Comparison of ENCODE assay signal across 9 cellular contexts in the genomic region with DNA sequence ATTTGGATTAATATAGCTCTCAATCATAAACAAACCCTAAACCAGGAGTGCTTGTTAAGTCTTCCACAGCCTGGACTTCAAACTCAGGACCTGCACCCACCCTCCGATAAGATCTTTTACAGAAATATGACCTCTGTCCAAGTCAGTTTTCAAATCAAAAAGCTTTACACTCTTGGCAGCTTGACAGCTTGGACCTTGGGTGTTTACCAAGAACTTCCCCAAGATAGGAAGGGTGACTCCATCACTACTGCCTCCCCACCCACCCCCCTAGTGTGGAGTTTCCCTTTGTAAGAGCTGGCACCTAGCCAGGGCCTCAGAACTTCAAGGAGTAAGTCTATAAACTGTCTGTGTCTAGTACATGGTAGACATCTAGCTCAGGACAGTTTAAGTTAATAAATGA. TPM values are rescaled to one million over a fixed set of nuclear protein-coding genes. Genes with fewer than 3 reads are reported as not detected.
DNase-seq lines count a peak whose midpoint lies in the region; ATAC-seq and TF ChIP-seq lines count a peak whose summit lies in the region.
"Had no signal": no experiment of that assay in that cellular context is flagged by ENCODE, and none has a peak within 500 bp of the region (broad histone marks: within the 10 kb centered on the region; RNA-seq: fewer than 3 reads in every experiment).

No MANE protein-coding gene starts in this region.

- no peaks in the 10 kb centered on the region for H3K9me3 Mint-ChIP-seq in T-cell
- H3K9me3 Mint-ChIP-seq in immature natural killer cell: no peaks in the 10 kb centered on the region

- CTCF ChIA-PET in T-cell (lab: Charles Lee): no interaction called here

- peaks cover 60% of the 10 kb centered on the region for H3K36me3 ChIP-seq in MG63
- H3K36me3 ChIP-seq in upper lobe of right lung: peaks cover 11% of the 10 kb centered on the region

- H3K27ac ChIP-seq in caudate nucleus (ENCODE audit: low read depth, low read length) (peak overlapping the region; percentile 46), upper lobe of right lung (peak overlapping the region; percentile 76)

- intact Hi-C loops in upper lobe of right lung (cut with DNase I): no loop called here

- POLR2A ChIA-PET in T-cell (lab: Charles Lee): no interaction called here

- H3K4me3 ChIP-seq in MG63 (no peak overlapping the region), upper lobe of right lung (no peak overlapping the region)

- H3K27me3 ChIP-seq in MG63 (no peaks in the 10 kb centered on the region), upper lobe of right lung (no peaks in the 10 kb centered on the region)

- H3K9me3 ChIP-seq in MG63 (no peaks in the 10 kb centered on the region), upper lobe of right lung (no peaks in the 10 kb centered on the region)

- H3K4me3 Mint-ChIP-seq in T-cell (no peak overlapping the region), immature natural killer cell (no peak overlapping the region)

- H3K27me3 Mint-ChIP-seq in T-cell (peaks cover 3 to 4% of the 10 kb centered on the region in 2 donors), immature natural killer cell (ENCODE audit: low read depth in 3 of 3) (peaks cover 2 to 3% (median 3%) of the 10 kb centered on the region in 3 donors)

- ATAC-seq in left lobe of liver (peak; percentile 56), upper lobe of right lung (peak; percentile 70), T-cell (replicated peaks in 1 of 4) (no peak)

- H3K4me1 ChIP-seq in upper lobe of right lung: peaks cover 81% of the 10 kb centered on the region

- DNase-seq in MG63 (peak; percentile 71), caudate nucleus (lab: John Stamatoyannopoulos, UW) (no peak), left lobe of liver (ENCODE audit: low spot score) (no peak), upper lobe of right lung (no peak), T-cell (no peak), immature natural killer cell (no peak), C1 segment of cervical spinal cord (lab: John Stamatoyannopoulos, UW) (no peak)
- DNase-seq: mesendoderm, NCI-H2081 had no signal

- no peak overlapping the region for H3K27ac Mint-ChIP-seq in T-cell
- no peak overlapping the region for H3K27ac Mint-ChIP-seq in immature natural killer cell

- TF ChIP-seq CTCF in upper lobe of right lung (IDR thresholded peaks at IDR 0.05): no peak

- H3K36me3 Mint-ChIP-seq in T-cell (no peaks in the 10 kb centered on the region), immature natural killer cell (no peaks in the 10 kb centered on the region)

- H3K4me1 Mint-ChIP-seq in T-cell (no peaks in the 10 kb centered on the region), immature natural killer cell (no peaks in the 10 kb centered on the region)

RNA-seq across cellular contexts. Expression of gene BCAR3, which starts 9.6 kb away (rescaled TPM):
- 21.2 and 26.0 TPM in 2 replicates for total RNA-seq in MG63 (2014; rRNA removed; shearing (Covaris generic); ENCODE audit: low replicate concordance)
- total RNA-seq in left lobe of liver (16.8 TPM), upper lobe of right lung (23.5 TPM), T-cell (1 to 10 TPM in 4 of 5 donors, under 1 TPM in 1; 0.63 to 2.5 (median 1.4) TPM)
- polyA plus RNA-seq in immature natural killer cell: under 1 TPM in 2 of 3 donors, not detected in 1; 0.27 to 0.43 TPM

Comparison
In these comparisons a context has a peak if more than half of its experiments do, and no peak if none do; other contexts are left out.
1. ATAC-seq: peak in left lobe of liver (single experiment) and upper lobe of right lung (single experiment); none in T-cell (0 of 4).